In genomic region chr17:43456661-43457361, GRCh38 we compare ENCODE assay signal across 1 cellular context.
TF ChIP-seq lines count a peak whose summit lies in the region.

No MANE protein-coding gene starts in this region.

TF ChIP-seq in HepG2, 621 proteins besides CTCF, POLR2A, EP300 and RAD21 (continued from another document and continues in another):
- TF ChIP-seq PAXIP1 (CRISPR knock-in tag; conservative IDR thresholded peaks at IDR 0.05) (peak; percentile 99), NFE2 (CRISPR knock-in tag; IDR thresholded peaks at IDR 0.05) (no peak), ZNF382 (CRISPR knock-in tag; IDR thresholded peaks at IDR 0.05; ENCODE audit: borderline replicate concordance) (no peak), TBX3 (IDR thresholded peaks at IDR 0.05; ENCODE audit: borderline replicate concordance) (peak; percentile 77), SNRNP70 (IDR thresholded peaks at IDR 0.05; ENCODE audit: low read depth, low read length) (no peak), ARID3A (IDR thresholded peaks at IDR 0.05; ENCODE audit: low read depth, low read length) (peak; percentile 70; the same call in 1 of the 2 replicates), ZSCAN9 (CRISPR knock-in tag; IDR thresholded peaks at IDR 0.05; ENCODE audit: borderline replicate concordance) (peak; percentile 96), ZNF703 (CRISPR knock-in tag; IDR thresholded peaks at IDR 0.05; ENCODE audit: borderline replicate concordance) (no peak), NFKB2 (CRISPR knock-in tag; IDR thresholded peaks at IDR 0.05; ENCODE audit: borderline replicate concordance) (no peak), ZNF879 (CRISPR knock-in tag; IDR thresholded peaks at IDR 0.05) (0 out of 2 replicates have a peak, but pooled peaks have one; percentile 45), NR2F6 (IDR thresholded peaks at IDR 0.05) (peak; percentile 97), NR2F6 (CRISPR knock-in tag; IDR thresholded peaks at IDR 0.05) (peak; percentile 98), ZNF570 (CRISPR knock-in tag; IDR thresholded peaks at IDR 0.05; ENCODE audit: borderline replicate concordance) (no peak), POLR2G (IDR thresholded peaks at IDR 0.05; ENCODE audit: low read depth, low read length) (peak; percentile 76), SKIL (CRISPR knock-in tag; IDR thresholded peaks at IDR 0.05; ENCODE audit: borderline replicate concordance) (peak; percentile 93), ZIK1 (CRISPR knock-in tag; IDR thresholded peaks at IDR 0.05; ENCODE audit: borderline replicate concordance, low read depth) (no peak), ZMAT3 (CRISPR knock-in tag; conservative IDR thresholded peaks at IDR 0.05) (peak; percentile 91), ZNF292 (CRISPR knock-in tag; IDR thresholded peaks at IDR 0.05; ENCODE audit: borderline replicate concordance, low read depth) (peak; percentile 97; the same call in 1 of the 2 replicates), CC2D1A (CRISPR knock-in tag; IDR thresholded peaks at IDR 0.05) (no peak), MEF2D (CRISPR knock-in tag; IDR thresholded peaks at IDR 0.05) (peak; percentile 96), RBM39 (IDR thresholded peaks at IDR 0.05; ENCODE audit: low read depth, low read length, poor library complexity, severe bottlenecking) (no peak), MYPOP (CRISPR knock-in tag; IDR thresholded peaks at IDR 0.05) (peak; percentile 87), MXD1 (CRISPR knock-in tag; IDR thresholded peaks at IDR 0.05) (no peak; the same call in 1 of the 2 replicates), ATF4 (CRISPR knock-in tag; IDR thresholded peaks at IDR 0.05) (peak in 1 of 2 experiments; percentile 98; a peak in 2 of 4 replicates), ZNF383 (CRISPR knock-in tag; IDR thresholded peaks at IDR 0.05; ENCODE audit: borderline replicate concordance) (no peak), TRAFD1 (CRISPR knock-in tag; IDR thresholded peaks at IDR 0.05; ENCODE audit: borderline replicate concordance) (peak; percentile 27; the same call in 1 of the 2 replicates), CSRNP1 (CRISPR knock-in tag; IDR thresholded peaks at IDR 0.05) (peak; percentile 89), SRSF1 (optimal IDR thresholded peaks at IDR 0.05; ENCODE audit: low read depth, low read length) (no peak), ZSCAN12 (CRISPR knock-in tag; IDR thresholded peaks at IDR 0.05) (peak; percentile 77; the same call in 1 of the 2 replicates), PTBP1 (IDR thresholded peaks at IDR 0.05; ENCODE audit: low read depth, low read length, poor library complexity, severe bottlenecking) (no peak), ZNF317 (CRISPR knock-in tag; IDR thresholded peaks at IDR 0.05) (peak; percentile 88), ZNF839 (CRISPR knock-in tag; IDR thresholded peaks at IDR 0.05; ENCODE audit: borderline replicate concordance) (no peak), RCOR2 (CRISPR knock-in tag; IDR thresholded peaks at IDR 0.05) (peak; percentile 99), BRD4 (CRISPR knock-in tag; IDR thresholded peaks at IDR 0.05) (peak; percentile 89), IRF9 (CRISPR knock-in tag; IDR thresholded peaks at IDR 0.05; ENCODE audit: borderline replicate concordance) (0 out of 2 replicates have a peak, but pooled peaks have one; percentile 57), HDAC6 (IDR thresholded peaks at IDR 0.05; ENCODE audit: low read depth, low read length) (no peak), KLF16 (CRISPR knock-in tag; IDR thresholded peaks at IDR 0.05) (peak in 1 of 2 experiments; percentile 90; a peak in 2 of 4 replicates), ZFY (CRISPR knock-in tag; IDR thresholded peaks at IDR 0.05) (peak; percentile 50; the same call in 1 of the 2 replicates), ZNF343 (CRISPR knock-in tag; IDR thresholded peaks at IDR 0.05) (no peak), ZNF589 (CRISPR knock-in tag; conservative IDR thresholded peaks at IDR 0.05) (peak; percentile 95), PCBP1 (IDR thresholded peaks at IDR 0.05; ENCODE audit: borderline replicate concordance, low read depth, low read length) (no peak), ZNF775 (CRISPR knock-in tag; IDR thresholded peaks at IDR 0.05; ENCODE audit: borderline replicate concordance) (no peak), PLSCR1 (CRISPR knock-in tag; IDR thresholded peaks at IDR 0.05; ENCODE audit: borderline replicate concordance) (no peak), HHEX (CRISPR knock-in tag; IDR thresholded peaks at IDR 0.05) (peak; percentile 86), GLI4 (CRISPR knock-in tag; IDR thresholded peaks at IDR 0.05; ENCODE audit: borderline replicate concordance) (peak; percentile 71; the same call in 1 of the 2 replicates), SP140L (CRISPR knock-in tag; IDR thresholded peaks at IDR 0.05; ENCODE audit: borderline replicate concordance) (no peak; the same call in 1 of the 2 replicates), TFAP4 (IDR thresholded peaks at IDR 0.05; ENCODE audit: borderline replicate concordance, low read depth) (peak; percentile 96), CREM (IDR thresholded peaks at IDR 0.05) (peak; percentile 91), CREM (CRISPR knock-in tag; IDR thresholded peaks at IDR 0.05) (no peak), ATM (IDR thresholded peaks at IDR 0.05; ENCODE audit: borderline replicate concordance) (no peak), HNRNPUL1 (IDR thresholded peaks at IDR 0.05; ENCODE audit: low read depth, low read length) (no peak), SKI (IDR thresholded peaks at IDR 0.05; ENCODE audit: partially characterized antibody) (peak; percentile 85), SUZ12 (IDR thresholded peaks at IDR 0.05; ENCODE audit: low read depth, low read length) (no peak), ZNF20 (CRISPR knock-in tag; IDR thresholded peaks at IDR 0.05) (no peak), ZNF724P (CRISPR knock-in tag; IDR thresholded peaks at IDR 0.05; ENCODE audit: borderline replicate concordance) (no peak)
